Comparison of ENCODE assay signal across 14 cellular contexts in the genomic region with DNA sequence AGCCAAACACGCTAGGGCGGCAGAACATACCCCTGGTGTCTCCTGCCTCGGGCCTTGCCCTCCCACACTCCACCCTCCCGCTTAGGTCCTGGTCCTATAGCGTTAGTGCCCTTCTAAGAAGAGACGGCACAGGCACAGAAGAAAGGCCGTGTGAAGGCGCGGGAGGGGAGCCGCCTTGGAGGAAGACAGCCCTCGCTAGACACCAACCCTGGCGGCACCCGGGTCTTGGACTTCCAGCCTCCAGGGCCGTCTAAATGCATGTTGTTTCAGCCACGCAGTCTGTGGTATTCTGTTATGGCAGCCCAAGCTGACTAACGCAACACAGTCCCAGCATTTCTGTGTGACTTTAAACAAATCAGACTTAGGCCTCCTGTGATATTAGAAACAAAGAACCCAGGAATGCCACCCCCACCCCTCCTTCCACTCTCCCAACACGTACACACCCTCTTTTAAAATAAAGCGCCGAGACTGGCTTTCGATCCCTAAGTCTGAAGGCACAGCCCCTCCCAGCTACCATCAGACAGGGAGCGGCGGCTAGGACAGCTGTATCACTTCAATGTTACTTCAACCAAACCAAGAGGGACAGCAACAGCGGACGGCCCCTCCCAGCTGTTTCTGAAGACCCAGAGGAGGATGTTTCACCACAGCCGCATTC.
A peak's percentile ranks its signal among the peaks of the same experiment; 100 is the strongest.
DNase-seq lines count a peak whose midpoint lies in the region; ATAC-seq and TF ChIP-seq lines count a peak whose summit lies in the region.
"Had no signal": no experiment of that assay in that cellular context is flagged by ENCODE, and none has a peak within 500 bp of the region (broad histone marks: within the 10 kb centered on the region; RNA-seq: fewer than 3 reads in every experiment).

No MANE protein-coding gene starts in this region.

- no peaks in the 10 kb centered on the region for H3K9me3 Mint-ChIP-seq in type B pancreatic cell
- H3K9me3 Mint-ChIP-seq: activated naive CD4-positive, alpha-beta T cell treated with anti-CD3 and anti-CD28 coated beads, Interleukin-2, amount 10 ng/mL, durations not matched to agents 7 days and 5 days had no signal

- H3K27me3 Mint-ChIP-seq in type B pancreatic cell: no peaks in the 10 kb centered on the region
- H3K27me3 Mint-ChIP-seq: activated CD4-positive, alpha-beta T cell treated with anti-CD3 and anti-CD28 coated beads for 36 hours; activated naive CD4-positive, alpha-beta T cell treated with anti-CD3 and anti-CD28 coated beads, Interleukin-2, amount 10 ng/mL, durations not matched to agents 7 days and 5 days had no signal

- peak; percentile 92 for DNase-seq in fibroblast of villous mesenchyme (ENCODE audit: low read depth)
- no peak for DNase-seq in type B pancreatic cell (ENCODE audit: extremely low spot score, unreplicated experiment)
- no peak for DNase-seq in GF-D8 (lab: John Stamatoyannopoulos, UW)
- no peak for DNase-seq in MG63
- DNase-seq: activated CD4-positive, alpha-beta T cell treated with anti-CD3 and anti-CD28 coated beads for 36 hours; activated naive CD4-positive, alpha-beta T cell treated with anti-CD3 and anti-CD28 coated beads, Interleukin-2, amount 10 ng/mL, durations not matched to agents 7 days and 5 days; effector CD8-positive, alpha-beta T cell; SHP77 treated with DMSO at 0.1 percent for 48 hours; substantia nigra had no signal

- no peak overlapping the region for H3K9ac ChIP-seq in muscle layer of colon (ENCODE audit: low read length)

- H3K36me3 Mint-ChIP-seq in type B pancreatic cell: peaks cover 36% of the 10 kb centered on the region

- TF ChIP-seq CTCF in VCaP (conservative IDR thresholded peaks at IDR 0.05) (no peak), fibroblast of villous mesenchyme (IDR thresholded peaks at IDR 0.05; ENCODE audit: insufficient read depth, low read depth, low read length) (no peak), type B pancreatic cell (conservative IDR thresholded peaks at IDR 0.05) (no peak)

- H3K36me3 ChIP-seq in muscle layer of colon (ENCODE audit: insufficient read depth, low read length): peaks cover 39% of the 10 kb centered on the region
- peaks cover 64% of the 10 kb centered on the region for H3K36me3 ChIP-seq in MG63

- H3K4me1 Mint-ChIP-seq in type B pancreatic cell (ENCODE audit: unreplicated experiment): peaks cover 36% of the 10 kb centered on the region
- H3K4me1 Mint-ChIP-seq: activated naive CD4-positive, alpha-beta T cell treated with anti-CD3 and anti-CD28 coated beads, Interleukin-2, amount 10 ng/mL, durations not matched to agents 7 days and 5 days had no signal

- H3K4me3 ChIP-seq in fibroblast of villous mesenchyme (ENCODE audit: low read depth, low read length) (no peak overlapping the region), muscle layer of colon (ENCODE audit: low read depth in 1 of 2, low read length in 2 of 2) (peak overlapping the region in 1 of 2 donors; percentile 12), MG63 (no peak overlapping the region)

- peak overlapping the region; percentile 4 for H3K27ac Mint-ChIP-seq in type B pancreatic cell
- H3K27ac Mint-ChIP-seq: activated CD4-positive, alpha-beta T cell treated with anti-CD3 and anti-CD28 coated beads for 36 hours; activated naive CD4-positive, alpha-beta T cell treated with anti-CD3 and anti-CD28 coated beads, Interleukin-2, amount 10 ng/mL, durations not matched to agents 7 days and 5 days had no signal

- H3K27ac ChIP-seq in VCaP (peak overlapping the region; percentile 81; the same call in 1 of the 2 replicates), muscle layer of colon (ENCODE audit: low read depth, low read length) (peak overlapping the region; percentile 61)
- H3K27ac ChIP-seq: neutrophil had no signal

- H3K9me3 ChIP-seq in muscle layer of colon (ENCODE audit: low read length): no peaks in the 10 kb centered on the region
- peaks cover 10% of the 10 kb centered on the region for H3K9me3 ChIP-seq in MG63
- H3K9me3 ChIP-seq: neutrophil had no signal

- H3K27me3 ChIP-seq in muscle layer of colon (ENCODE audit: control insufficient read depth in 1 of 2, insufficient read depth in 2 of 2, low read length in 2 of 2) (no peaks in the 10 kb centered on the region), MG63 (no peaks in the 10 kb centered on the region)
- H3K27me3 ChIP-seq: neutrophil had no signal

- no peak for ATAC-seq in GM18498 (IDR thresholded peaks at IDR 0.05; ENCODE audit: unreplicated experiment)
- no peak for ATAC-seq in GM18502 (IDR thresholded peaks at IDR 0.05; ENCODE audit: poor library complexity, unreplicated experiment)
- ATAC-seq: activated CD4-positive, alpha-beta T cell treated with anti-CD3 and anti-CD28 coated beads for 36 hours had no signal

- H3K4me1 ChIP-seq in muscle layer of colon (ENCODE audit: insufficient read depth, low read length): peaks cover 47% of the 10 kb centered on the region

- H3K4me3 Mint-ChIP-seq in type B pancreatic cell: no peak overlapping the region
- H3K4me3 Mint-ChIP-seq: activated CD4-positive, alpha-beta T cell treated with anti-CD3 and anti-CD28 coated beads for 36 hours; activated naive CD4-positive, alpha-beta T cell treated with anti-CD3 and anti-CD28 coated beads, Interleukin-2, amount 10 ng/mL, durations not matched to agents 7 days and 5 days had no signal
